Comparison of ENCODE assay signal across 10 cellular contexts in genomic region chr16:16232692-16233061, GRCh38. TPM values are rescaled to one million over a fixed set of nuclear protein-coding genes. Genes with fewer than 3 reads are reported as not detected.
DNase-seq lines count a peak whose midpoint lies in the region; ATAC-seq, FAIRE-seq and TF ChIP-seq lines count a peak whose summit lies in the region.
"Not testable (repeated sequence)": the region's sequence is repeated elsewhere in the genome, so short reads cannot be mapped to it uniquely, and the experiment has no call there.
"Had no signal": no experiment of that assay in that cellular context is flagged by ENCODE, and none has a peak within 500 bp of the region (broad histone marks: within the 10 kb centered on the region; RNA-seq: fewer than 3 reads in every experiment).

No MANE protein-coding gene starts in this region.

- not testable (repeated sequence) for TF ChIP-seq CTCF in PC-3 (conservative IDR thresholded peaks at IDR 0.05; ENCODE audit: low read depth, low read length); GM12878 (IDR thresholded peaks at IDR 0.05 in 2 of 3, conservative IDR thresholded peaks at IDR 0.05 in 1 of 3; ENCODE audit: control insufficient read depth in 2 of 3, extremely low read depth in 1 of 3, insufficient read depth in 1 of 3, low read depth in 3 of 3, low read length in 3 of 3)

- H3K27me3 ChIP-seq in BLaER1 treated with 17β-estradiol and CSF1 and Interleukin-3, amounts not matched to agents 10 nM and 100 nM; PC-3 (ENCODE audit: low read length); GM12878 (replicated peaks in 1 of 2; ENCODE audit: control insufficient read depth in 2 of 2, insufficient read depth in 2 of 2, low read length in 1 of 2): not testable (repeated sequence)

- ATAC-seq in GM19351 (IDR thresholded peaks at IDR 0.05; ENCODE audit: unreplicated experiment) = peak; percentile 38
- peak; percentile 39 for ATAC-seq in GM21825 (IDR thresholded peaks at IDR 0.05; ENCODE audit: unreplicated experiment)
- peak; percentile 23 for ATAC-seq in HG03095 (IDR thresholded peaks at IDR 0.05; ENCODE audit: unreplicated experiment)
- peak; percentile 63 for ATAC-seq in PC-3
- peak; percentile 66 for ATAC-seq in GM12878
- peak; percentile 58 for ATAC-seq in left colon
- peak; percentile 73 for ATAC-seq in stimulated activated effector memory CD8-positive, alpha-beta T cell treated with anti-CD3 and anti-CD28 coated beads, Interleukin-12 subunit alpha, Interleukin-12 subunit beta, amount 100 ng/mL, for 72 hours

- H3K9ac ChIP-seq in BLaER1 treated with 17β-estradiol and CSF1 and Interleukin-3, amounts not matched to agents 10 nM and 100 nM; PC-3 (ENCODE audit: low read length); GM12878 (ENCODE audit: control insufficient read depth, insufficient read depth, low read length): not testable (repeated sequence)

- in situ Hi-C loops in GM12878 (cut with MboI) = not testable (repeated sequence)

- H3K9me2 ChIP-seq in PC-3 (replicated peaks; ENCODE audit: low read length) = not testable (repeated sequence)

- not testable (repeated sequence) for H3K4me1 Mint-ChIP-seq in stimulated activated effector memory CD8-positive, alpha-beta T cell treated with anti-CD3 and anti-CD28 coated beads, Interleukin-12 subunit alpha, Interleukin-12 subunit beta, amount 100 ng/mL, for 72 hours

- not testable (repeated sequence) for TF ChIP-seq POLR2A in GM12878 (IDR thresholded peaks at IDR 0.05; ENCODE audit: low read depth, low read length)

- TF ChIP-seq RAD21 in GM12878 (IDR thresholded peaks at IDR 0.05; ENCODE audit: insufficient read depth, low read depth, low read length) = not testable (repeated sequence)

- RAD21 ChIA-PET in GM12878 (lab: Charles Lee; ENCODE audit: unreplicated experiment) = not testable (repeated sequence)

- not testable (repeated sequence) for FAIRE-seq in GM12878 (lab: Jason Lieb, UNC)

- intact Hi-C loops in PC-3 (cut with micrococcal nuclease); GM12878 (cut with micrococcal nuclease; ENCODE audit: unreplicated experiment); left colon (cut with DNase I, micrococcal nuclease): not testable (repeated sequence)

- not testable (repeated sequence) for H2AFZ ChIP-seq in PC-3 (ENCODE audit: low read length); GM12878 (ENCODE audit: control insufficient read depth, low read depth, low read length)

- not testable (repeated sequence) for H3K36me3 Mint-ChIP-seq in stimulated activated effector memory CD8-positive, alpha-beta T cell treated with anti-CD3 and anti-CD28 coated beads, Interleukin-12 subunit alpha, Interleukin-12 subunit beta, amount 100 ng/mL, for 72 hours

- peak overlapping the region; percentile 43 for H3K27ac Mint-ChIP-seq in stimulated activated effector memory CD8-positive, alpha-beta T cell treated with anti-CD3 and anti-CD28 coated beads, Interleukin-12 subunit alpha, Interleukin-12 subunit beta, amount 100 ng/mL, for 72 hours

- H3K36me3 ChIP-seq in BLaER1 treated with 17β-estradiol and CSF1 and Interleukin-3, amounts not matched to agents 10 nM and 100 nM; PC-3 (ENCODE audit: low read depth, low read length); GM12878 (ENCODE audit: control insufficient read depth in 2 of 2, insufficient read depth in 2 of 2, low read length in 1 of 2): not testable (repeated sequence)

- SMC1A ChIA-PET in GM12878 (lab: Charles Lee; ENCODE audit: uncharacterized antibody, unreplicated experiment) = not testable (repeated sequence)

- not testable (repeated sequence) for DNase-seq in PC-3; GM12878 (ENCODE audit: low read depth, low spot score); left colon; stimulated activated effector memory CD8-positive, alpha-beta T cell treated with anti-CD3 and anti-CD28 coated beads, Interleukin-12 subunit alpha, Interleukin-12 subunit beta, amount 100 ng/mL, for 72 hours (ENCODE audit: low spot score in 2 of 2)

- not testable (repeated sequence) for H3K4me1 ChIP-seq in BLaER1 treated with 17β-estradiol and CSF1 and Interleukin-3, amounts not matched to agents 10 nM and 100 nM; PC-3 (ENCODE audit: insufficient read depth, low read length); GM12878 (ENCODE audit: control insufficient read depth, insufficient read depth, low read length)

- H3K9me3 ChIP-seq in BLaER1 treated with 17β-estradiol and CSF1 and Interleukin-3, amounts not matched to agents 10 nM and 100 nM (replicated peaks in 1 of 11); PC-3 (ENCODE audit: low read length); GM12878 (replicated peaks; ENCODE audit: control insufficient read depth, insufficient read depth, low read length): not testable (repeated sequence)

- not testable (repeated sequence) for BruUV-seq in PC-3 (replicated peaks; lab: Mats Ljungman, UMichigan); GM12878 (replicated peaks; lab: Mats Ljungman, UMichigan)

- H3K9me3 Mint-ChIP-seq in stimulated activated effector memory CD8-positive, alpha-beta T cell treated with anti-CD3 and anti-CD28 coated beads, Interleukin-12 subunit alpha, Interleukin-12 subunit beta, amount 100 ng/mL, for 72 hours = not testable (repeated sequence)

- CTCF ChIA-PET in PC-3 (lab: Charles Lee); GM12878 (lab: Yijun Ruan, JAX): not testable (repeated sequence)

- H3K27ac ChIP-seq in BLaER1 treated with 17β-estradiol and CSF1 and Interleukin-3, amounts not matched to agents 10 nM and 100 nM; PC-3 (ENCODE audit: low read length); GM12878 (ENCODE audit: control insufficient read depth, insufficient read depth): not testable (repeated sequence)

- TF ChIP-seq EP300 in GM12878 (IDR thresholded peaks at IDR 0.05; ENCODE audit: borderline replicate concordance in 1 of 2, control insufficient read depth in 1 of 2, low read depth in 2 of 2, low read length in 2 of 2) = not testable (repeated sequence)

- POLR2A ChIA-PET in PC-3 (lab: Charles Lee; ENCODE audit: unreplicated experiment); GM12878 (lab: Charles Lee): not testable (repeated sequence)

- not testable (repeated sequence) for H3K4me2 ChIP-seq in BLaER1 treated with 17β-estradiol and CSF1 and Interleukin-3, amounts not matched to agents 10 nM and 100 nM; PC-3 (ENCODE audit: low read length); GM12878 (ENCODE audit: control insufficient read depth, insufficient read depth)

- H4K20me1 ChIP-seq in BLaER1 treated with 17β-estradiol and CSF1 and Interleukin-3, amounts not matched to agents 10 nM and 100 nM = peaks cover 0 to 13% (median 0%) of the 10 kb centered on the region in 11 experiments; a peak in 2 of 22 replicates
- H4K20me1 ChIP-seq in PC-3 (ENCODE audit: low read length); GM12878 (ENCODE audit: control insufficient read depth, insufficient read depth): not testable (repeated sequence)

- no CpG with 5 or more reads among the region's 39 CpGs for WGBS in GM12878 (ENCODE audit: insufficient coverage, insufficient replicate concordance, low lambda C conversion rate, missing lambda C conversion rate)

- H3K4me3 Mint-ChIP-seq in stimulated activated effector memory CD8-positive, alpha-beta T cell treated with anti-CD3 and anti-CD28 coated beads, Interleukin-12 subunit alpha, Interleukin-12 subunit beta, amount 100 ng/mL, for 72 hours = peak overlapping the region; percentile 60

- H3K79me2 ChIP-seq in PC-3 (ENCODE audit: low read length); GM12878 (ENCODE audit: control insufficient read depth, insufficient read depth, low read length): not testable (repeated sequence)

- H3F3A ChIP-seq in PC-3 (ENCODE audit: low read length, unreplicated experiment) = not testable (repeated sequence)

- peak overlapping the region in 7 of 10 experiments; percentile 31 to 48 (median 42); a peak in 9 of 20 replicates for H3K4me3 ChIP-seq in BLaER1 treated with 17β-estradiol and CSF1 and Interleukin-3, amounts not matched to agents 10 nM and 100 nM
- H3K4me3 ChIP-seq in PC-3 (ENCODE audit: low read length); GM12878: not testable (repeated sequence)

RNA-seq across cellular contexts. Expression of gene NOMO3, which starts 0.3 kb away (rescaled TPM):
- total RNA-seq in PC-3 (2014; rRNA removed) (21.1 and 35.5 TPM in 2 replicates), GM12878 (2014; rRNA removed) (17.9 and 22.6 TPM in 2 replicates), GM12878 (2014; rRNA removed; fragmentation: Illumina TruSeq; extraction: Trizol) (17.2 and 17.4 TPM in 2 replicates), GM12878 (2021) (29.5 and 42.2 TPM in 2 replicates), left colon (10 to 100 TPM; 29.8 to 49.3 TPM)
- total RNA-seq in GM12878 (2013; cell fraction: nucleolus; rRNA removed) = 149 and 164 TPM in 2 replicates
- polyA plus RNA-seq in GM12878 (2011; ENCODE audit: low read depth) = 18.7 TPM
- polyA plus RNA-seq in GM12878 (2011; rRNA removed) (28.9 and 33.4 TPM in 2 replicates), GM12878 (2014; fragmentation: Illumina TruSeq; extraction: Trizol) (41.4 and 64.8 TPM in 2 replicates), GM12878 (2014; fragmentation: Nextera tagmentation; extraction: Ambion mirVana) (1 to 10 TPM; 2.5 to 3.3 TPM), GM12878 (2014; rRNA removed) (20.0 and 20.7 TPM in 2 replicates), GM12878 (2016; fragmentation: Nextera tagmentation; extraction: Ambion mirVana) (10 to 100 TPM; 29.6 to 32.9 TPM)
- 14.0 and 15.3 TPM in 2 replicates for polyA plus RNA-seq in GM12878 (2011; cell fraction: cytosol; rRNA removed)
- 81.5 and 87.7 TPM in 2 replicates for polyA plus RNA-seq in GM12878 (2011; cell fraction: nucleus; rRNA removed)
- 17.7 and 22.5 TPM in 2 replicates for polyA plus RNA-seq in GM12878 (2012)
- polyA minus RNA-seq in GM12878 (2011; rRNA and poly(A)+ RNA removed) = 42.3 and 69.5 TPM in 2 replicates
- polyA minus RNA-seq in GM12878 (2011; cell fraction: cytosol; rRNA and poly(A)+ RNA removed) = 17.5 and 28.7 TPM in 2 replicates
- polyA minus RNA-seq in GM12878 (2011; cell fraction: nucleus; rRNA and poly(A)+ RNA removed) = 33.9 and 47.0 TPM in 2 replicates

RNA-seq across cellular contexts. Expression of gene ABCC6, which starts 9.4 kb away (rescaled TPM):
- total RNA-seq in PC-3 (2014; rRNA removed) (0.73 TPM in 1 of 2 replicates, not detected in the other), GM12878 (2014; rRNA removed) (not detected in 2 replicates), GM12878 (2014; rRNA removed; fragmentation: Illumina TruSeq; extraction: Trizol) (not detected in 2 replicates), GM12878 (2021) (0.05 TPM in 1 of 2 replicates, not detected in the other), left colon (10 to 100 TPM; 20.2 to 27.8 TPM)
- not detected in 2 replicates for total RNA-seq in GM12878 (2013; cell fraction: nucleolus; rRNA removed)
- 0.05 TPM for polyA plus RNA-seq in GM12878 (2011; ENCODE audit: low read depth)
- polyA plus RNA-seq in GM12878 (2011; rRNA removed) (0.05 TPM in 1 of 2 replicates, not detected in the other), GM12878 (2014; fragmentation: Illumina TruSeq; extraction: Trizol) (not detected in 2 replicates), GM12878 (2014; fragmentation: Nextera tagmentation; extraction: Ambion mirVana) (under 1 TPM; 0.06 to 0.13 TPM), GM12878 (2014; rRNA removed) (0.06 TPM in 1 of 2 replicates, not detected in the other), GM12878 (2016; fragmentation: Nextera tagmentation; extraction: Ambion mirVana) (under 1 TPM; 0.05 to 0.09 TPM)
- 0.03 and 0.05 TPM in 2 replicates for polyA plus RNA-seq in GM12878 (2011; cell fraction: cytosol; rRNA removed)
- polyA plus RNA-seq in GM12878 (2011; cell fraction: nucleus; rRNA removed) = 0.07 and 0.12 TPM in 2 replicates
- 0.18 and 0.28 TPM in 2 replicates for polyA plus RNA-seq in GM12878 (2012)
- polyA minus RNA-seq in GM12878 (2011; rRNA and poly(A)+ RNA removed) = not detected in 2 replicates
- not detected in 2 replicates for polyA minus RNA-seq in GM12878 (2011; cell fraction: cytosol; rRNA and poly(A)+ RNA removed)
- polyA minus RNA-seq in GM12878 (2011; cell fraction: nucleus; rRNA and poly(A)+ RNA removed) = not detected in 2 replicates
- total RNA-seq: activated naive CD4-positive, alpha-beta T cell treated with anti-CD3 and anti-CD28 coated beads for 36 hours; CD8-positive, alpha-beta memory T cell had no signal

Comparison
In these comparisons a context has a peak if more than half of its experiments do, and no peak if none do; other contexts are left out.
1. ATAC-seq: peak in every context shown above with its lines; median percentile 73 in stimulated activated effector memory CD8-positive, alpha-beta T cell treated with anti-CD3 and anti-CD28 coated beads, Interleukin-12 subunit alpha, Interleukin-12 subunit beta, amount 100 ng/mL, for 72 hours; 66 in GM12878; 63 in PC-3; 58 in left colon; 39 in GM21825; 38 in GM19351; 23 in HG03095.
2. RNA of gene ABCC6, which starts 9.4 kb away (total RNA-seq): 20.2 to 27.8 TPM in left colon; 0.73 TPM in PC-3 and 0.05 TPM in GM12878; every median in the first group is over 10 times any median in the second.